Comparison of ENCODE assay signal across 8 cellular contexts in genomic region chr7:23597908-23598224, GRCh38. TPM values are rescaled to one million over a fixed set of nuclear protein-coding genes. Genes with fewer than 3 reads are reported as not detected.
DNase-seq lines count a peak whose midpoint lies in the region; ATAC-seq and TF ChIP-seq lines count a peak whose summit lies in the region.

No MANE protein-coding gene starts in this region.

- H3K4me3 ChIP-seq in LNCaP clone FGC (ENCODE audit: low read depth, low read length) = peak overlapping the region; percentile 92
- H3K4me3 ChIP-seq in mucosa of descending colon = peak overlapping the region; percentile 74

- H3K9me3 ChIP-seq in mucosa of descending colon = no peaks in the 10 kb centered on the region

- DNase-seq in activated CD4-positive, alpha-beta T cell treated with anti-CD3 and anti-CD28 coated beads, Interleukin-2, amount 10 ng/mL, durations not matched to agents 7 days and 5 days = no peak
- no peak for DNase-seq in activated CD4-positive, alpha-beta T cell treated with anti-CD3 and anti-CD28 coated beads, Interleukin-2, amount 50 U/mL, for 4 hours
- DNase-seq in LNCaP clone FGC (ENCODE audit: low read depth) = no peak
- no peak for DNase-seq in chondrocyte (ENCODE audit: low spot score)
- peak in 1 of 3 donors; percentile 31 for DNase-seq in mucosa of descending colon
- DNase-seq in ACHN = no peak
- no peak for DNase-seq in ureter (ENCODE audit: low spot score)

- H3K4me1 Mint-ChIP-seq in activated CD4-positive, alpha-beta T cell treated with anti-CD3 and anti-CD28 coated beads, Interleukin-2, amount 10 ng/mL, durations not matched to agents 7 days and 5 days = peaks cover 43% of the 10 kb centered on the region
- peaks cover 53% of the 10 kb centered on the region for H3K4me1 Mint-ChIP-seq in chondrocyte (ENCODE audit: low read depth)

- H3K27ac Mint-ChIP-seq in activated CD4-positive, alpha-beta T cell treated with anti-CD3 and anti-CD28 coated beads, Interleukin-2, amount 10 ng/mL, durations not matched to agents 7 days and 5 days = peak overlapping the region; percentile 63
- peak overlapping the region; percentile 89 for H3K27ac Mint-ChIP-seq in chondrocyte (ENCODE audit: unreplicated experiment)

- H3K36me3 Mint-ChIP-seq in activated CD4-positive, alpha-beta T cell treated with anti-CD3 and anti-CD28 coated beads, Interleukin-2, amount 10 ng/mL, durations not matched to agents 7 days and 5 days (ENCODE audit: low read depth) = peaks cover 7% of the 10 kb centered on the region
- no peaks in the 10 kb centered on the region for H3K36me3 Mint-ChIP-seq in chondrocyte (ENCODE audit: low read depth)

- POLR2A ChIA-PET in activated CD4-positive, alpha-beta T cell treated with anti-CD3 and anti-CD28 coated beads, Interleukin-2, amount 10 ng/mL, durations not matched to agents 7 days and 5 days (lab: Charles Lee) = interaction anchor here (0.9 kb wide), 1 partner anchor 59 kb away, joined by 3 read pairs; no protein-coding TSS in a partner anchor

- peak overlapping the region; percentile 81 for H3K4me3 Mint-ChIP-seq in activated CD4-positive, alpha-beta T cell treated with anti-CD3 and anti-CD28 coated beads, Interleukin-2, amount 10 ng/mL, durations not matched to agents 7 days and 5 days
- peak overlapping the region; percentile 86 for H3K4me3 Mint-ChIP-seq in chondrocyte (ENCODE audit: unreplicated experiment)

- no peaks in the 10 kb centered on the region for H3K27me3 Mint-ChIP-seq in activated CD4-positive, alpha-beta T cell treated with anti-CD3 and anti-CD28 coated beads, Interleukin-2, amount 10 ng/mL, durations not matched to agents 7 days and 5 days
- H3K27me3 Mint-ChIP-seq in chondrocyte (ENCODE audit: low read depth) = peaks cover 2% of the 10 kb centered on the region

- ATAC-seq in mucosa of descending colon (peak; percentile 22), GM18517 (IDR thresholded peaks at IDR 0.05; ENCODE audit: unreplicated experiment) (no peak)

- TF ChIP-seq CTCF in LNCaP clone FGC (IDR thresholded peaks at IDR 0.05; ENCODE audit: control insufficient read depth, extremely low read depth, insufficient read depth) (no peak), chondrocyte (IDR thresholded peaks at IDR 0.05) (no peak), mucosa of descending colon (IDR thresholded peaks at IDR 0.05) (no peak)

- in situ Hi-C loops in ACHN (cut with HindIII; ENCODE audit: low pct_ligation_motif_present, low pct_unique_long_range_greater_than_20kb, low sequenced_read_pairs) = no loop called here

- intact Hi-C loops in mucosa of descending colon (cut with DNase I, micrococcal nuclease) = no loop called here

- peaks cover 6% of the 10 kb centered on the region for H3K9me3 Mint-ChIP-seq in activated CD4-positive, alpha-beta T cell treated with anti-CD3 and anti-CD28 coated beads, Interleukin-2, amount 10 ng/mL, durations not matched to agents 7 days and 5 days
- no peaks in the 10 kb centered on the region for H3K9me3 Mint-ChIP-seq in chondrocyte (ENCODE audit: low read depth)

- CTCF ChIA-PET in activated CD4-positive, alpha-beta T cell treated with anti-CD3 and anti-CD28 coated beads, Interleukin-2, amount 10 ng/mL, durations not matched to agents 7 days and 5 days (lab: Charles Lee) = interaction anchor here (0.6 to 0.9 kb wide), 5 partner anchors 12 to 77 kb away, joined by 3 to 4 read pairs (median 3); no protein-coding TSS in a partner anchor

- peaks cover 9% of the 10 kb centered on the region for H3K4me1 ChIP-seq in mucosa of descending colon (ENCODE audit: low read depth)

- no peaks in the 10 kb centered on the region for H3K36me3 ChIP-seq in mucosa of descending colon (ENCODE audit: low read depth)

RNA-seq across cellular contexts. Expression of gene CCDC126, which starts 0.7 kb away (rescaled TPM):
- total RNA-seq in activated CD4-positive, alpha-beta T cell treated with anti-CD3 and anti-CD28 coated beads, Interleukin-2, amount 10 ng/mL, durations not matched to agents 7 days and 5 days = 1 to 10 TPM; 7.3 to 7.7 TPM
- total RNA-seq in chondrocyte = 11.3 to 16.1 TPM (median 11.4 TPM) in 3 replicates
- total RNA-seq in mucosa of descending colon = 10 to 100 TPM in 2 of 3 donors, 1 to 10 TPM in 1; 7.3 to 16.8 (median 10.4) TPM
- total RNA-seq in ureter = 9.6 TPM
